20 cellular contexts compared by ENCODE assay signal in genomic region chr2:188940171-188940570, GRCh38. TPM values are rescaled to one million over a fixed set of nuclear protein-coding genes. Genes with fewer than 3 reads are reported as not detected.
DNase-seq lines count a peak whose midpoint lies in the region; ATAC-seq and TF ChIP-seq lines count a peak whose summit lies in the region.
"Had no signal": no experiment of that assay in that cellular context is flagged by ENCODE, and none has a peak within 500 bp of the region (broad histone marks: within the 10 kb centered on the region; RNA-seq: fewer than 3 reads in every experiment).

No MANE protein-coding gene starts in this region.

- no peak overlapping the region for H3K27ac ChIP-seq in fibroblast of lung (ENCODE audit: insufficient read depth, low read length)
- peak overlapping the region; percentile 33 to 54 for H3K27ac ChIP-seq in thoracic aorta
- H3K27ac ChIP-seq: BLaER1, SJSA1 had no signal

- no peak overlapping the region for H3K27ac Mint-ChIP-seq in activated naive CD4-positive, alpha-beta T cell treated with anti-CD3 and anti-CD28 coated beads, Interleukin-2, amount 10 ng/mL, durations not matched to agents 7 days and 5 days
- H3K27ac Mint-ChIP-seq: nephron progenitor cell; stimulated activated effector memory CD8-positive, alpha-beta T cell treated with anti-CD3 and anti-CD28 coated beads, Interleukin-12 subunit alpha, Interleukin-12 subunit beta, amount 100 ng/mL, for 72 hours had no signal

- no peak overlapping the region for H3K4me2 ChIP-seq in fibroblast of lung (ENCODE audit: extremely low read depth, insufficient read depth, low read length)
- H3K4me2 ChIP-seq: BLaER1 had no signal

- H3K36me3 ChIP-seq in fibroblast of lung (ENCODE audit: control insufficient read depth, insufficient read depth, low read length) (no peaks in the 10 kb centered on the region), thoracic aorta (no peaks in the 10 kb centered on the region)
- H3K36me3 ChIP-seq: BLaER1, HAP-1, SJSA1 had no signal

- H3K4me1 Mint-ChIP-seq in activated naive CD4-positive, alpha-beta T cell treated with anti-CD3 and anti-CD28 coated beads, Interleukin-2, amount 10 ng/mL, durations not matched to agents 7 days and 5 days: no peaks in the 10 kb centered on the region
- H3K4me1 Mint-ChIP-seq: stimulated activated effector memory CD8-positive, alpha-beta T cell treated with anti-CD3 and anti-CD28 coated beads, Interleukin-12 subunit alpha, Interleukin-12 subunit beta, amount 100 ng/mL, for 72 hours had no signal

- peak overlapping the region in 2 of 4 experiments; percentile 6 to 7 for H3K4me3 ChIP-seq in fibroblast of lung (replicated peaks in 1 of 4; ENCODE audit: control extremely low read depth in 1 of 4, insufficient read depth in 1 of 4, low read depth in 3 of 4, low read length in 4 of 4)
- peak overlapping the region; percentile 53 for H3K4me3 ChIP-seq in thoracic aorta
- H3K4me3 ChIP-seq: BLaER1, HAP-1, K562, SJSA1, skin epidermis had no signal

- H3K4me1 ChIP-seq in fibroblast of lung (ENCODE audit: control insufficient read depth, extremely low read depth, insufficient read depth, low read length) (no peaks in the 10 kb centered on the region), thoracic aorta (ENCODE audit: control insufficient read depth in 1 of 2, low read depth in 2 of 2) (peaks cover 20 to 40% of the 10 kb centered on the region in 2 donors)
- H3K4me1 ChIP-seq: HAP-1, SJSA1 had no signal

- no peak for ATAC-seq in thoracic aorta (ENCODE audit: insufficient number of reproducible peaks, low FRiP score, low read depth)
- ATAC-seq: K562; left lobe of liver; stimulated activated effector memory CD8-positive, alpha-beta T cell treated with anti-CD3 and anti-CD28 coated beads, Interleukin-12 subunit alpha, Interleukin-12 subunit beta, amount 100 ng/mL, for 72 hours had no signal

- no peak for TF ChIP-seq CTCF in fibroblast of lung (conservative IDR thresholded peaks at IDR 0.05 in 1 of 2, IDR thresholded peaks at IDR 0.05 in 1 of 2; ENCODE audit: low read depth in 1 of 2, low read length in 2 of 2)
- no peak for TF ChIP-seq CTCF in thoracic aorta (IDR thresholded peaks at IDR 0.05)

- H2AFZ ChIP-seq in fibroblast of lung (ENCODE audit: low read length): peak overlapping the region; percentile 19

- H3K9ac ChIP-seq in fibroblast of lung (ENCODE audit: insufficient read depth, low read length): no peak overlapping the region
- H3K9ac ChIP-seq: BLaER1 had no signal

- no peak overlapping the region for H3K4me3 Mint-ChIP-seq in activated naive CD4-positive, alpha-beta T cell treated with anti-CD3 and anti-CD28 coated beads, Interleukin-2, amount 10 ng/mL, durations not matched to agents 7 days and 5 days
- H3K4me3 Mint-ChIP-seq: nephron progenitor cell; stimulated activated effector memory CD8-positive, alpha-beta T cell treated with anti-CD3 and anti-CD28 coated beads, Interleukin-12 subunit alpha, Interleukin-12 subunit beta, amount 100 ng/mL, for 72 hours had no signal

- H3K9me3 Mint-ChIP-seq in activated naive CD4-positive, alpha-beta T cell treated with anti-CD3 and anti-CD28 coated beads, Interleukin-2, amount 10 ng/mL, durations not matched to agents 7 days and 5 days: no peaks in the 10 kb centered on the region
- H3K9me3 Mint-ChIP-seq: stimulated activated effector memory CD8-positive, alpha-beta T cell treated with anti-CD3 and anti-CD28 coated beads, Interleukin-12 subunit alpha, Interleukin-12 subunit beta, amount 100 ng/mL, for 72 hours had no signal

- H3K9me3 ChIP-seq in fibroblast of lung (ENCODE audit: control insufficient read depth, insufficient read depth, low read depth, low read length) (no peaks in the 10 kb centered on the region), thoracic aorta (no peaks in the 10 kb centered on the region)
- H3K9me3 ChIP-seq: HAP-1, SJSA1 had no signal

- no peaks in the 10 kb centered on the region for H4K20me1 ChIP-seq in fibroblast of lung (ENCODE audit: control insufficient read depth, extremely low read depth, insufficient read depth, low read length)
- H4K20me1 ChIP-seq: BLaER1 had no signal

- H3K27me3 Mint-ChIP-seq in activated naive CD4-positive, alpha-beta T cell treated with anti-CD3 and anti-CD28 coated beads, Interleukin-2, amount 10 ng/mL, durations not matched to agents 7 days and 5 days: no peaks in the 10 kb centered on the region

- DNase-seq in NCI-H2227 (lab: John Stamatoyannopoulos, UW; ENCODE audit: unreplicated experiment) (peak; percentile 27), fibroblast of lung (ENCODE audit: low read depth in 2 of 2) (peak; percentile 67 to 75), medulla oblongata (ENCODE audit: extremely low spot score) (peak; percentile 3), thoracic aorta (ENCODE audit: low spot score) (no peak), kidney tubule cell (ENCODE audit: low spot score) (no peak), occipital lobe (lab: John Stamatoyannopoulos, UW) (no peak), DMS 273 (lab: John Stamatoyannopoulos, UW; ENCODE audit: unreplicated experiment) (no peak)
- no peak for DNase-seq in activated naive CD4-positive, alpha-beta T cell treated with anti-CD3 and anti-CD28 coated beads, Interleukin-2, amount 10 ng/mL, durations not matched to agents 7 days and 5 days
- DNase-seq: activated CD4-positive, alpha-beta T cell treated with anti-CD3 and anti-CD28 coated beads, Interleukin-2, amount 50 U/mL, for 48 hours; activated T-cell treated with anti-CD3 and anti-CD28 coated beads, Interleukin-2, amount 50 U/mL, for 48 hours; NCI-H1105 treated with DMSO at 0.1 percent for 48 hours; NCI-H226; nephron progenitor cell had no signal

- no peaks in the 10 kb centered on the region for H3K79me2 ChIP-seq in fibroblast of lung (ENCODE audit: control insufficient read depth, insufficient read depth, low read length)

- CTCF ChIA-PET in activated naive CD4-positive, alpha-beta T cell treated with anti-CD3 and anti-CD28 coated beads, Interleukin-2, amount 10 ng/mL, durations not matched to agents 7 days and 5 days (lab: Charles Lee): no interaction called here

- no peaks in the 10 kb centered on the region for H3K36me3 Mint-ChIP-seq in activated naive CD4-positive, alpha-beta T cell treated with anti-CD3 and anti-CD28 coated beads, Interleukin-2, amount 10 ng/mL, durations not matched to agents 7 days and 5 days
- H3K36me3 Mint-ChIP-seq: stimulated activated effector memory CD8-positive, alpha-beta T cell treated with anti-CD3 and anti-CD28 coated beads, Interleukin-12 subunit alpha, Interleukin-12 subunit beta, amount 100 ng/mL, for 72 hours had no signal

- H3K27me3 ChIP-seq in fibroblast of lung (ENCODE audit: control insufficient read depth, insufficient read depth, low read length) (no peaks in the 10 kb centered on the region), thoracic aorta (replicated peaks; ENCODE audit: insufficient read depth) (no peaks in the 10 kb centered on the region)
- H3K27me3 ChIP-seq: BLaER1, SJSA1 had no signal

RNA-seq across cellular contexts. Expression of gene COL3A1, which starts 34.0 kb away (rescaled TPM):
- 925 and 2,431 TPM in 2 replicates for total RNA-seq in fibroblast of lung
- polyA plus RNA-seq in fibroblast of lung: 519 and 2,255 TPM in 2 replicates
- polyA plus RNA-seq in fibroblast of lung (2012): 611 and 2,708 TPM in 2 replicates
- polyA minus RNA-seq in fibroblast of lung (ENCODE audit: low replicate concordance): 665 and 2,288 TPM in 2 replicates
- 100 to 1,000 TPM; 734 to 875 TPM for total RNA-seq in thoracic aorta
- 129 TPM for total RNA-seq in occipital lobe

Comparison
In these comparisons a context has a peak if more than half of its experiments do, and no peak if none do; other contexts are left out.
1. DNase-seq: peak in NCI-H2227 (single experiment), fibroblast of lung (2 of 2) and medulla oblongata (single experiment); none in thoracic aorta (single experiment), kidney tubule cell (single experiment), occipital lobe (single experiment), DMS 273 (single experiment) and activated naive CD4-positive, alpha-beta T cell treated with anti-CD3 and anti-CD28 coated beads, Interleukin-2, amount 10 ng/mL, durations not matched to agents 7 days and 5 days (single experiment).